36 cellular contexts compared by ENCODE assay signal in the genomic region with DNA sequence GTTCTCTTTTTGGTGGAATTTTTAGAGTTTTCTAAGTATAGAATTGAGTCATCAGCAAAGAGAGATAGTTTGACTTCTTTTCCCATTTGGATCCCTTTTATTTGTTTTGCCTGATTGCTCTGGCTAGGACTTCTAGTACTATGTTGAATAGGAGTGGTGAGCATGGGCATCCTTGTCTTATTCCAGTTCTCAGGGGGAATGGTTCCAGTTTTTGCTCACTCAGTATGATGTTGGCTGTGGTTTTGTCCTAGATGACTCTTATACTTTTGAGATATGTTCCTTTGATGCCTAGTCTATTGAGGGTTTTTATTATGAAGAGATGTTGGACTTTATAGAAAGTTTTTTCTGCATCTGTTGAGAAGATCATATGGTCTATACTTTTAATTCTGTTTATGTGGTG.
"Had no signal": no experiment of that assay in that cellular context is flagged by ENCODE, and none has a peak within 500 bp of the region (broad histone marks: within the 10 kb centered on the region; RNA-seq: fewer than 3 reads in every experiment).

No MANE protein-coding gene starts in this region.

- DNase-seq: activated B cell treated with CpG ODN at 0.5 μM for 24 hours; activated CD4-positive, alpha-beta T cell treated with anti-CD3 and anti-CD28 coated beads for 48 hours; activated CD4-positive, alpha-beta T cell treated with anti-CD3 and anti-CD28 coated beads, Interleukin-2, amount 50 U/mL, for 1 hour; activated CD4-positive, alpha-beta T cell treated with anti-CD3 and anti-CD28 coated beads, Interleukin-2, amount 50 U/mL, for 48 hours; activated CD8-positive, alpha-beta memory T cell treated with anti-CD3 and anti-CD28 coated beads for 24 hours; activated CD8-positive, alpha-beta T cell treated with anti-CD3 and anti-CD28 coated beads for 36 hours; activated effector memory CD4-positive, alpha-beta T cell treated with Interleukin-2 at 50 U/mL for 16 hours; activated gamma-delta T cell treated with Interleukin-2 at 50 U/mL for 16 hours; activated naive CD4-positive, alpha-beta T cell treated with anti-CD3 and anti-CD28 coated beads, Interleukin-2, amount 50 U/mL, for 16 hours; activated naive CD4-positive, alpha-beta T cell treated with Interleukin-2 at 50 U/mL for 16 hours; activated T-cell treated with anti-CD3 and anti-CD28 coated beads, Interleukin-2, amount 50 U/mL, for 4 hours; amniotic stem cell; anterior cingulate cortex; brain microvascular endothelial cell; cortex of kidney; dermis blood vessel endothelial cell; effector CD4-positive, alpha-beta T cell; effector memory CD8-positive, alpha-beta T cell; erythroblast; foreskin keratinocyte; gastrocnemius medialis; glutamatergic neuron; heart left ventricle; T-helper 1 cell; T-helper 17 cell; T1000; WERI-Rb-1 had no signal

- H3K27me3 Mint-ChIP-seq: activated B cell treated with CpG ODN at 0.5 μM for 24 hours; activated CD8-positive, alpha-beta T cell treated with anti-CD3 and anti-CD28 coated beads for 36 hours; activated naive CD8-positive, alpha-beta T cell; activated T-helper 17 cell treated with anti-CD3 and anti-CD28 coated beads, Interleukin-2, amount 50 U/mL, for 72 hours; central memory CD8-positive, alpha-beta T cell; effector memory CD8-positive, alpha-beta T cell; T-helper 17 cell had no signal

- H3K27me3 ChIP-seq: brain microvascular endothelial cell, esophagus muscularis mucosa, foreskin keratinocyte, gastrocnemius medialis, heart left ventricle had no signal

- H3K4me1 Mint-ChIP-seq: activated B cell treated with CpG ODN at 0.5 μM for 24 hours; activated T-helper 17 cell treated with anti-CD3 and anti-CD28 coated beads, Interleukin-2, amount 50 U/mL, for 72 hours; central memory CD8-positive, alpha-beta T cell; T-helper 17 cell had no signal

- H3K27ac Mint-ChIP-seq: activated B cell treated with CpG ODN at 0.5 μM for 24 hours; activated CD8-positive, alpha-beta T cell treated with anti-CD3 and anti-CD28 coated beads for 36 hours; activated naive CD8-positive, alpha-beta T cell; activated T-helper 17 cell treated with anti-CD3 and anti-CD28 coated beads, Interleukin-2, amount 50 U/mL, for 72 hours; effector memory CD8-positive, alpha-beta T cell; T-helper 17 cell; T-helper 2 cell treated with Interferon-gamma antibody and Interleukin-4, amounts not matched to agents 5 μg/mL and 100 μg/mL, for 36 hours had no signal

- H3K27ac ChIP-seq: brain microvascular endothelial cell, esophagus muscularis mucosa, foreskin keratinocyte, gastrocnemius medialis, heart left ventricle, WERI-Rb-1 had no signal

- H3K4me3 Mint-ChIP-seq: activated B cell treated with CpG ODN at 0.5 μM for 24 hours; activated CD8-positive, alpha-beta T cell treated with anti-CD3 and anti-CD28 coated beads for 36 hours; activated naive CD8-positive, alpha-beta T cell; activated T-cell treated with anti-CD3 and anti-CD28 coated beads, Interleukin-2, amount 50 U/mL, for 4 hours; activated T-helper 17 cell treated with anti-CD3 and anti-CD28 coated beads, Interleukin-2, amount 50 U/mL, for 72 hours; central memory CD8-positive, alpha-beta T cell; effector memory CD8-positive, alpha-beta T cell; T-helper 17 cell; T-helper 2 cell treated with Interferon-gamma antibody and Interleukin-4, amounts not matched to agents 5 μg/mL and 100 μg/mL, for 36 hours had no signal

- H3K4me3 ChIP-seq: esophagus muscularis mucosa, gastrocnemius medialis, heart left ventricle had no signal

- H3K9me3 ChIP-seq: esophagus muscularis mucosa had no signal

- FAIRE-seq: astrocyte, bronchial epithelial cell, colon had no signal

- ATAC-seq: activated CD4-positive, CD25-positive, alpha-beta regulatory T cell treated with anti-CD3 and anti-CD28 coated beads, Interleukin-2, amount 50 U/mL, for 24 hours; activated CD8-positive, alpha-beta T cell treated with anti-CD3 and anti-CD28 coated beads for 36 hours; activated T-cell treated with anti-CD3 and anti-CD28 coated beads, Interleukin-2, amount 50 U/mL, for 4 hours; activated T-helper 17 cell treated with anti-CD3 and anti-CD28 coated beads, Interleukin-2, amount 50 U/mL, for 72 hours; effector memory CD8-positive, alpha-beta T cell; foreskin keratinocyte; gastrocnemius medialis; heart left ventricle; T-helper 17 cell had no signal
